Comparison of ENCODE assay signal across 1 cellular context in the genomic region with DNA sequence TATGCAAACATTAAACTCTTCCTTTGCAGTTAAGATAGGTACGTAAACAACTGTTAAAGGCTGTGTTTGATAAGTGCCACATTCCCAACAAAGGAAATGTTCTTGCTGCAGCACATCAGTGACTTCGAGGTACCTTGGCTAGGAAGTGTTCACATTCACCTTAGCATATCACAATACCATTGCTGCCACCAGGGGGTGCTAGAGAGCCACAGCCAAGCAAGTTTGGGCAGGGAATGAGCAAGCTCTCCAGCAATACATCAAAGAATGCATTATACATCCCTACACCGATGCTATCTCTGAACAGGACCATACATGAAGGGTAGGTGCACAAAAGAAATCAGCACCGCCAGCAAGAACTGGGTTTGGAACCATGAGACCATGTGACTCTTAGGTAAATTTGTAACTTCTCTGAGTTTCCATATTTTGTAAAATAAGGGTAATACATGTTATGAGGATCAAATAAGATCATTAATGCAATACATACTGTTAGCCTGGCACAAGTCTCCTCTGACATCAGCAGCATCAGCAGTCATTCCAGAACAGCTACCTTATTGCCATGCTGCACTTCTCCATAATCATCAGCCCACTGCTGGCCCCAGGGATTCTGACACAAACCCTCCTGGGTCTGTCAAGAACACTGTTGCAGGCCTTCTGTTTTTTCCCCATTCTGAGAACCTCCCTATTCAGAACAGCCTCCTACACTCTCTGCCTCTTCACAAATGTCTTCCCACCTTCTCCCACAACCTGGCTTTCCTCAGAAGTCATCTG.
TF ChIP-seq lines count a peak whose summit lies in the region.

No MANE protein-coding gene starts in this region.

TF ChIP-seq in K562, 482 proteins besides CTCF, POLR2A, EP300 and RAD21 (continued from another document):
- TF ChIP-seq, protein P1, sequence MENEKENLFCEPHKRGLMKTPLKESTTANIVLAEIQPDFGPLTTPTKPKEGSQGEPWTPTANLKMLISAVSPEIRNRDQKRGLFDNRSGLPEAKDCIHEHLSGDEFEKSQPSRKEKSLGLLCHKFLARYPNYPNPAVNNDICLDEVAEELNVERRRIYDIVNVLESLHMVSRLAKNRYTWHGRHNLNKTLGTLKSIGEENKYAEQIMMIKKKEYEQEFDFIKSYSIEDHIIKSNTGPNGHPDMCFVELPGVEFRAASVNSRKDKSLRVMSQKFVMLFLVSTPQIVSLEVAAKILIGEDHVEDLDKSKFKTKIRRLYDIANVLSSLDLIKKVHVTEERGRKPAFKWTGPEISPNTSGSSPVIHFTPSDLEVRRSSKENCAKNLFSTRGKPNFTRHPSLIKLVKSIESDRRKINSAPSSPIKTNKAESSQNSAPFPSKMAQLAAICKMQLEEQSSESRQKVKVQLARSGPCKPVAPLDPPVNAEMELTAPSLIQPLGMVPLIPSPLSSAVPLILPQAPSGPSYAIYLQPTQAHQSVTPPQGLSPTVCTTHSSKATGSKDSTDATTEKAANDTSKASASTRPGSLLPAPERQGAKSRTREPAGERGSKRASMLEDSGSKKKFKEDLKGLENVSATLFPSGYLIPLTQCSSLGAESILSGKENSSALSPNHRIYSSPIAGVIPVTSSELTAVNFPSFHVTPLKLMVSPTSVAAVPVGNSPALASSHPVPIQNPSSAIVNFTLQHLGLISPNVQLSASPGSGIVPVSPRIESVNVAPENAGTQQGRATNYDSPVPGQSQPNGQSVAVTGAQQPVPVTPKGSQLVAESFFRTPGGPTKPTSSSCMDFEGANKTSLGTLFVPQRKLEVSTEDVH (IDR thresholded peaks at IDR 0.05; ENCODE audit: low read depth, partially characterized antibody), result no peak
- TF ChIP-seq CTBP1 (IDR thresholded peaks at IDR 0.05; ENCODE audit: borderline replicate concordance) (peak; percentile 51; the same call in 1 of the 2 replicates), NFE2L1 (tag; IDR thresholded peaks at IDR 0.05; ENCODE audit: borderline replicate concordance, low read depth) (no peak)
